ENCODE assay signal across 17 cellular contexts in the genomic region with DNA sequence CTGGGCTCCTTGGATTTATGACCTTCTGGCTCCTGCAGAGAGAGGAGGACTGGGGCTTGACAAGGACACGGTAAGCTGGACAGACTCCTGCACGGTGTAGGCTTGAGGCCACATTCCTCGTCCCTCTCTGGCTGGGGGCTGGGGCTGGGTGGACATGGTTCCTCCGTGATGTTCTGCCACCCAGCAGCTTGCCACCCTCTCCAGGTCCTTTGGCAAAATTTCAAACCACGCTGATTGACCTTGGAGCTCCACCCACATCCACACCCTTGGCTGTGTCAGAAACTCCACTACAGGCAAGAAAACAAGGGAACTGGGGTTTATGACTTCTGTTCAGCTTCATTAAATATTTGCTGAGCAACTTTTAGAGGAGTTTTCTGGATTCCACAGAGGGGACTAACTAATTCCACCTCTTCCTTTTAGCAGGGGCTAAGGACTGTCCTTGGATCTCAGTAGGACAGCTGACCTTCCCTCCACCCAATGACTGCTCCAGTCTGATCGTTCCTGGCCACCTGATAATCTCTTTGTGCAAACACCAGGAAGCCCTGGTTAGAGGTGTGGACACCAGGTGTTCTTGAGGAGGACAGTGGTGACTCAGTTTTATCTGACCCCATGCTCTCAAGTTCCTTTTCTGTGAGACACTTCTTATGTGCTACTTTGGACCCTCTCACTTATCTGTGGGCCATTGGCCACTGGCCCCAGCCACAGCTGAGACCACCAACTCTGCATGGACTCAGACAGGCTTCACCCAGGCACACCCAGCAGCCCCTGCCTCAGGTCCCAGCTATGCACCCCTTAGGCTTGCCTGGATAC. TPM values are rescaled to one million over a fixed set of nuclear protein-coding genes. Genes with fewer than 3 reads are reported as not detected.
A peak's percentile ranks its signal among the peaks of the same experiment; 100 is the strongest.
DNase-seq lines count a peak whose midpoint lies in the region; ATAC-seq and TF ChIP-seq lines count a peak whose summit lies in the region.
"Had no signal": no experiment of that assay in that cellular context is flagged by ENCODE, and none has a peak within 500 bp of the region (broad histone marks: within the 10 kb centered on the region; RNA-seq: fewer than 3 reads in every experiment).

No MANE protein-coding gene starts in this region.

- no peak for ATAC-seq in GM18858 (IDR thresholded peaks at IDR 0.05; ENCODE audit: unreplicated experiment)
- no peak for ATAC-seq in GM21528 (IDR thresholded peaks at IDR 0.05; ENCODE audit: low FRiP score, unreplicated experiment)
- ATAC-seq: naive thymus-derived CD8-positive, alpha-beta T cell had no signal

- H3K27ac Mint-ChIP-seq in Caco-2 (ENCODE audit: unreplicated experiment) = peak overlapping the region; percentile 69
- H3K27ac Mint-ChIP-seq in nephron = peak overlapping the region in 2 of 3 experiments; percentile 37 to 74
- H3K27ac Mint-ChIP-seq: activated naive CD4-positive, alpha-beta T cell treated with anti-CD3 and anti-CD28 coated beads, Interleukin-2, amount 50 U/mL, for 24 hours had no signal

- H3K27ac ChIP-seq in HEK293 (ENCODE audit: extremely low read depth, low read depth, low read length) (no peak overlapping the region), dorsolateral prefrontal cortex (peak overlapping the region in 2 of 59 donors; percentile 11 to 64)
- H3K27ac ChIP-seq: C4-2B, cardiac muscle cell had no signal

- peaks cover 9% of the 10 kb centered on the region for H3K4me1 Mint-ChIP-seq in Caco-2 (ENCODE audit: low read depth, unreplicated experiment)
- H3K4me1 Mint-ChIP-seq in nephron = no peaks in the 10 kb centered on the region

- H3K4me1 ChIP-seq in Caco-2 (peaks cover 15% of the 10 kb centered on the region), HEK293 (ENCODE audit: control insufficient read depth, insufficient read depth, low read length) (no peaks in the 10 kb centered on the region)

- intact Hi-C loops in Caco-2 (cut with micrococcal nuclease; ENCODE audit: unreplicated experiment) (loop anchor here (1.0 kb wide), 1 partner anchor 24 kb away; no protein-coding TSS in a partner anchor), dorsolateral prefrontal cortex (cut with DNase I) (no loop called here)

- POLR2A ChIA-PET in Caco-2 (lab: Charles Lee) (interaction anchor here (0.7 to 1.1 kb wide), 2 partner anchors 25 to 100 kb away, joined by 3 to 13 read pairs; partner anchors contain the start of gene SPATA3), HEK293 (lab: Yijun Ruan, JAX) (interaction anchor here (0.6 kb wide), 1 partner anchor 40 kb away, joined by 4 read pairs; no protein-coding TSS in a partner anchor)

- H3K27me3 ChIP-seq in Caco-2 (replicated peaks; ENCODE audit: control insufficient read depth, insufficient read depth, low read length) (no peaks in the 10 kb centered on the region), dorsolateral prefrontal cortex (no peaks in the 10 kb centered on the region)

- H3K9me3 ChIP-seq in Caco-2 (no peaks in the 10 kb centered on the region), HEK293 (ENCODE audit: control insufficient read depth, insufficient read depth, low read depth, low read length) (no peaks in the 10 kb centered on the region)

- H3K36me3 ChIP-seq in Caco-2 (ENCODE audit: control insufficient read depth, insufficient read depth, low read length) (no peaks in the 10 kb centered on the region), HEK293 (ENCODE audit: control insufficient read depth in 2 of 2, insufficient read depth in 1 of 2, low read length in 2 of 2) (no peaks in the 10 kb centered on the region)
- H3K36me3 ChIP-seq: cardiac muscle cell had no signal

- H3K27me3 Mint-ChIP-seq in Caco-2 (ENCODE audit: insufficient read depth, unreplicated experiment) (no peaks in the 10 kb centered on the region), nephron (ENCODE audit: low read depth) (peaks cover 8% of the 10 kb centered on the region)

- no peaks in the 10 kb centered on the region for H3K36me3 Mint-ChIP-seq in Caco-2 (ENCODE audit: insufficient read depth, unreplicated experiment)
- H3K36me3 Mint-ChIP-seq in nephron (ENCODE audit: low read depth) = no peaks in the 10 kb centered on the region
- H3K36me3 Mint-ChIP-seq: activated naive CD4-positive, alpha-beta T cell treated with anti-CD3 and anti-CD28 coated beads, Interleukin-2, amount 50 U/mL, for 24 hours had no signal

- no peaks in the 10 kb centered on the region for H3K9me3 Mint-ChIP-seq in Caco-2 (ENCODE audit: unreplicated experiment)
- H3K9me3 Mint-ChIP-seq in nephron = no peaks in the 10 kb centered on the region
- H3K9me3 Mint-ChIP-seq: activated naive CD4-positive, alpha-beta T cell treated with anti-CD3 and anti-CD28 coated beads, Interleukin-2, amount 50 U/mL, for 24 hours; naive thymus-derived CD8-positive, alpha-beta T cell had no signal

- no peak overlapping the region for H3K4me3 ChIP-seq in Caco-2 (ENCODE audit: low read depth, low read length)
- no peak overlapping the region for H3K4me3 ChIP-seq in HEK293 (ENCODE audit: low read depth, low read length)
- no peak overlapping the region for H3K4me3 ChIP-seq in dorsolateral prefrontal cortex
- H3K4me3 ChIP-seq: cardiac muscle cell had no signal

- CTCF ChIA-PET in Caco-2 (lab: Charles Lee) (no interaction called here), HEK293 (lab: Yijun Ruan, JAX) (interaction anchor here (0.7 to 2.7 kb wide), 4 partner anchors 45 to 228 kb away, joined by 3 to 24 read pairs (median 4); no protein-coding TSS in a partner anchor)

- no TSS peak for BruUV-seq in Caco-2 (replicated peaks; lab: Mats Ljungman, UMichigan)

- DNase-seq in Caco-2 (peak; percentile 65 to 78), dorsolateral prefrontal cortex (peak in 6 of 10 donors; percentile 3 to 23 (median 10)), COLO668 (lab: John Stamatoyannopoulos, UW; ENCODE audit: unreplicated experiment) (no peak), C1 segment of cervical spinal cord (lab: John Stamatoyannopoulos, UW) (no peak)
- DNase-seq: NCI-H1694 treated with DMSO at 0.1 percent for 48 hours; stimulated activated naive CD4-positive, alpha-beta T cell; T1000 had no signal

- TF ChIP-seq CTCF in Caco-2 (IDR thresholded peaks at IDR 0.05; ENCODE audit: insufficient read depth in 1 of 2, low read depth in 1 of 2, low read length in 1 of 2, severe bottlenecking in 1 of 2, unreplicated experiment in 1 of 2) (no peak), HEK293 (tag by site-specific recombination; IDR thresholded peaks at IDR 0.05) (no peak), dorsolateral prefrontal cortex (IDR thresholded peaks at IDR 0.05 in 54 of 56, conservative IDR thresholded peaks at IDR 0.05 in 2 of 56; ENCODE audit: low read depth in 1 of 56, partially characterized antibody in 56 of 56) (no peak), nephron (IDR thresholded peaks at IDR 0.05; ENCODE audit: unreplicated experiment in 3 of 3) (no peak)

- peak overlapping the region; percentile 50 for H3K4me3 Mint-ChIP-seq in Caco-2 (ENCODE audit: unreplicated experiment)
- no peak overlapping the region for H3K4me3 Mint-ChIP-seq in nephron
- H3K4me3 Mint-ChIP-seq: activated naive CD4-positive, alpha-beta T cell treated with anti-CD3 and anti-CD28 coated beads, Interleukin-2, amount 50 U/mL, for 24 hours had no signal

TF ChIP-seq in HEK293, 187 proteins besides CTCF, POLR2A, EP300 and RAD21:
- TF ChIP-seq KLF1 (tag by site-specific recombination; IDR thresholded peaks at IDR 0.05) (peak; percentile 20; the same call in 1 of the 2 replicates), ZNF174 (tag by site-specific recombination; IDR thresholded peaks at IDR 0.05) (no peak), ZNF416 (tag by site-specific recombination; IDR thresholded peaks at IDR 0.05) (no peak), ZNF433 (tag by site-specific recombination; IDR thresholded peaks at IDR 0.05; ENCODE audit: low read depth) (no peak), ZNF707 (tag by site-specific recombination; IDR thresholded peaks at IDR 0.05) (no peak), ZNF16 (tag by site-specific recombination; IDR thresholded peaks at IDR 0.05; ENCODE audit: low read depth) (no peak)

RNA-seq across cellular contexts. Expression of gene GPR55, which starts 29.3 kb away (rescaled TPM):
- total RNA-seq in Caco-2 (2022) = not detected in 2 replicates
- total RNA-seq in dorsolateral prefrontal cortex = 1 to 10 TPM in 74 of 120 experiments, under 1 TPM in 46; 0.14 to 6.3 (median 1.2) TPM
- total RNA-seq: cardiac muscle cell, G401, kidney epithelial cell had no signal

RNA-seq across cellular contexts. Expression of gene ITM2C, which starts 31.0 kb away (rescaled TPM):
- 135 and 136 TPM in 2 replicates for total RNA-seq in Caco-2 (2022)
- 1,000 to 10,000 TPM in 1 of 120 experiments, 100 to 1,000 TPM in 119; 391 to 1,107 (median 596) TPM for total RNA-seq in dorsolateral prefrontal cortex

Comparison
In these comparisons a context has a peak if more than half of its experiments do, and no peak if none do; other contexts are left out.
1. DNase-seq: peak in Caco-2 (2 of 2) and dorsolateral prefrontal cortex (6 of 10); none in COLO668 (single experiment) and C1 segment of cervical spinal cord (0 of 14).